ENCODE assay signal across 26 cellular contexts in genomic region chr1:80962559-80962958, GRCh38.
"Had no signal": no experiment of that assay in that cellular context is flagged by ENCODE, and none has a peak within 500 bp of the region (broad histone marks: within the 10 kb centered on the region; RNA-seq: fewer than 3 reads in every experiment).

No MANE protein-coding gene starts in this region.

- DNase-seq: activated CD4-positive, alpha-beta T cell treated with anti-CD3 and anti-CD28 coated beads, Interleukin-2, amount 10 ng/mL, durations not matched to agents 24 days and 14 days; activated CD4-positive, alpha-beta T cell treated with anti-CD3 and anti-CD28 coated beads, Interleukin-2, amount 50 U/mL, for 4 hours; activated CD8-positive, alpha-beta T cell treated with anti-CD3 and anti-CD28 coated beads for 36 hours; activated gamma-delta T cell treated with Interleukin-2 at 50 U/mL for 16 hours; activated naive CD4-positive, alpha-beta T cell treated with anti-CD3 and anti-CD28 coated beads for 36 hours; activated T-cell treated with anti-CD3 and anti-CD28 coated beads, Interleukin-2, amount 50 U/mL, for 1 hour; adrenal gland; body of pancreas; Karpas-422; MG63; MV-4-11; NCI-H1092; NCI-H146; NCI-H2171; NCI-H526; NCI-H748 treated with DMSO at 0.1 percent for 48 hours; NK-92 treated with Interleukin-12 subunit alpha and Interleukin-12 subunit beta, amount 100 ng/mL, for 24 hours; PC-9; Right ventricle myocardium superior; SW 1271; T-helper 1 cell; T-helper 2 cell; T-helper 9 cell had no signal

- H3K27ac Mint-ChIP-seq: activated CD4-positive, alpha-beta T cell treated with anti-CD3 and anti-CD28 coated beads, Interleukin-2, amount 10 ng/mL, durations not matched to agents 24 days and 14 days; activated CD8-positive, alpha-beta T cell treated with anti-CD3 and anti-CD28 coated beads for 36 hours; activated naive CD4-positive, alpha-beta T cell treated with anti-CD3 and anti-CD28 coated beads for 36 hours; activated naive CD4-positive, alpha-beta T cell treated with anti-CD3 and anti-CD28 coated beads, Interleukin-2, amount 50 U/mL, for 72 hours had no signal

- H3K4me1 Mint-ChIP-seq: activated CD4-positive, alpha-beta T cell treated with anti-CD3 and anti-CD28 coated beads, Interleukin-2, amount 10 ng/mL, durations not matched to agents 24 days and 14 days had no signal

- H3K36me3 Mint-ChIP-seq: activated naive CD4-positive, alpha-beta T cell treated with anti-CD3 and anti-CD28 coated beads, Interleukin-2, amount 50 U/mL, for 72 hours had no signal

- H3K9me3 Mint-ChIP-seq: activated CD4-positive, alpha-beta T cell treated with anti-CD3 and anti-CD28 coated beads, Interleukin-2, amount 10 ng/mL, durations not matched to agents 24 days and 14 days had no signal

- H3K27me3 Mint-ChIP-seq: activated CD4-positive, alpha-beta T cell treated with anti-CD3 and anti-CD28 coated beads, Interleukin-2, amount 10 ng/mL, durations not matched to agents 24 days and 14 days; activated CD8-positive, alpha-beta T cell treated with anti-CD3 and anti-CD28 coated beads for 36 hours had no signal

- FAIRE-seq: astrocyte, K562 had no signal

- H3K4me3 Mint-ChIP-seq: activated CD4-positive, alpha-beta T cell treated with anti-CD3 and anti-CD28 coated beads, Interleukin-2, amount 10 ng/mL, durations not matched to agents 24 days and 14 days; activated CD8-positive, alpha-beta T cell treated with anti-CD3 and anti-CD28 coated beads for 36 hours; activated naive CD4-positive, alpha-beta T cell treated with anti-CD3 and anti-CD28 coated beads for 36 hours had no signal

- ATAC-seq: activated CD8-positive, alpha-beta T cell treated with anti-CD3 and anti-CD28 coated beads for 36 hours; activated naive CD4-positive, alpha-beta T cell treated with anti-CD3 and anti-CD28 coated beads, Interleukin-2, amount 50 U/mL, for 72 hours; body of pancreas; K562 had no signal
